Comparison of ENCODE assay signal across 12 cellular contexts in the genomic region with DNA sequence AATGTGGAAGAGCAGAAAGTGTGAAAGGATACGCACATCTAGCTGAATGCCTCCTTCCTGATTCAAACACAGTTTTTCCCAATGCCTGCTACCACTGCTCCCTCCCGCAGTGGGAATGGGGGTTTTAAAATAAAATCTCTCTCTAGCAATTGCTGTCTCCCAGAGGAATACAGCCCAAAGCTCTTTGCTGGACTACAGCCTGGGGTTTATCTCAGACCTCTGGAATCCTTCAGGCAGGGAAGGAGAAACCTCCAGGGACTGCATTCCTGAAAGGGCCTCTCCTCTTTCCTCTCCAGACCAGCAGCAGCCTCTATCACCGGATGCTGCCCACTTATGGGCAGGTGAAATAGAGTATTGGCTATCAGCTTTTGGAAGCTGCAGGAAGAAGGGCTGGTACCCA. TPM values are rescaled to one million over a fixed set of nuclear protein-coding genes. Genes with fewer than 3 reads are reported as not detected.
DNase-seq lines count a peak whose midpoint lies in the region; ATAC-seq, FAIRE-seq and TF ChIP-seq lines count a peak whose summit lies in the region.
"Had no signal": no experiment of that assay in that cellular context is flagged by ENCODE, and none has a peak within 500 bp of the region (broad histone marks: within the 10 kb centered on the region; RNA-seq: fewer than 3 reads in every experiment).

No MANE protein-coding gene starts in this region.

- no peak overlapping the region for H3K4me2 ChIP-seq in endothelial cell of umbilical vein (ENCODE audit: insufficient read depth, low read length)

- dilution Hi-C loops in endothelial cell of umbilical vein (cut with MboI; ENCODE audit: extremely low pct_ligation_motif_present, low sequenced_read_pairs) = no loop called here

- peaks cover 13% of the 10 kb centered on the region for H3K36me3 ChIP-seq in A673 (ENCODE audit: insufficient read depth, low read length, poor library complexity, severe bottlenecking)
- peaks cover 0 to 7% of the 10 kb centered on the region in 2 experiments for H3K36me3 ChIP-seq in endothelial cell of umbilical vein (ENCODE audit: control insufficient read depth in 2 of 2, extremely low read depth in 1 of 2, insufficient read depth in 2 of 2, low read length in 2 of 2)

- no peaks in the 10 kb centered on the region for H3K27me3 ChIP-seq in A673 (replicated peaks; ENCODE audit: insufficient read depth, low read depth, low read length, poor library complexity)
- no peaks in the 10 kb centered on the region for H3K27me3 ChIP-seq in endothelial cell of umbilical vein (ENCODE audit: control insufficient read depth in 2 of 2, insufficient read depth in 2 of 2, low read length in 2 of 2)

- CTCF ChIA-PET in A673 (lab: Charles Lee) = no interaction called here
- CTCF ChIA-PET in endothelial cell of umbilical vein (lab: Charles Lee) = interaction anchor here (0.9 to 6.4 kb wide), 4 partner anchors 10 to 47 kb away, joined by 3 to 37 read pairs (median 4); no protein-coding TSS in a partner anchor

- no peak overlapping the region for H2AFZ ChIP-seq in endothelial cell of umbilical vein (ENCODE audit: low read depth, low read length)

- H3K9me3 ChIP-seq in A673 (ENCODE audit: low read depth, low read length, poor library complexity, severe bottlenecking) (no peaks in the 10 kb centered on the region), endothelial cell of umbilical vein (replicated peaks; ENCODE audit: control insufficient read depth, insufficient read depth, low read length) (no peaks in the 10 kb centered on the region)

- no peaks in the 10 kb centered on the region for H3K9me3 Mint-ChIP-seq in activated T-helper 17 cell treated with anti-CD3 and anti-CD28 coated beads, Interleukin-2, amount 50 U/mL, for 72 hours
- H3K9me3 Mint-ChIP-seq: CD4-positive, alpha-beta T cell; stimulated activated effector memory CD8-positive, alpha-beta T cell treated with anti-CD3 and anti-CD28 coated beads, Interleukin-12 subunit alpha, Interleukin-12 subunit beta, amount 100 ng/mL, for 72 hours; T-helper 2 cell treated with Interferon-gamma antibody and Interleukin-4, amounts not matched to agents 5 μg/mL and 100 μg/mL, for 36 hours had no signal

- H3K4me3 ChIP-seq in A673 (ENCODE audit: low read depth, low read length, poor library complexity, severe bottlenecking) = no peak overlapping the region
- no peak overlapping the region for H3K4me3 ChIP-seq in endothelial cell of umbilical vein (replicated peaks in 1 of 3; ENCODE audit: insufficient read depth in 1 of 3, low read depth in 1 of 3, low read length in 3 of 3)

- no TSS peak for BruUV-seq in A673 (replicated peaks; lab: Mats Ljungman, UMichigan)
- BruUV-seq in endothelial cell of umbilical vein (replicated peaks; lab: Mats Ljungman, UMichigan) = no TSS peak

- no peaks in the 10 kb centered on the region for H3K27me3 Mint-ChIP-seq in activated T-helper 17 cell treated with anti-CD3 and anti-CD28 coated beads, Interleukin-2, amount 50 U/mL, for 72 hours
- H3K27me3 Mint-ChIP-seq: CD4-positive, alpha-beta T cell had no signal

- H3K4me1 ChIP-seq in A673 (ENCODE audit: insufficient read depth, low read length, poor library complexity, severe bottlenecking) (peaks cover 85% of the 10 kb centered on the region), endothelial cell of umbilical vein (ENCODE audit: control insufficient read depth, extremely low read depth, insufficient read depth, low read length) (peaks cover 26% of the 10 kb centered on the region)

- TF ChIP-seq CTCF in A673 (conservative IDR thresholded peaks at IDR 0.05; ENCODE audit: low read depth, low read length) (no peak), endothelial cell of umbilical vein (IDR thresholded peaks at IDR 0.05; ENCODE audit: extremely low read depth in 1 of 2, insufficient read depth in 1 of 2, low read depth in 1 of 2, low read length in 2 of 2) (no peak)

- peak overlapping the region; percentile 93 for H3K27ac ChIP-seq in A673 (ENCODE audit: low read depth, low read length, poor library complexity, severe bottlenecking)
- H3K27ac ChIP-seq in endothelial cell of umbilical vein (ENCODE audit: insufficient read depth, low read depth, low read length) = no peak overlapping the region

- POLR2A ChIA-PET in A673 (lab: Charles Lee; ENCODE audit: low non-redundant PET) (no interaction called here), endothelial cell of umbilical vein (lab: Charles Lee) (no interaction called here)

- H3K4me3 Mint-ChIP-seq in activated T-helper 17 cell treated with anti-CD3 and anti-CD28 coated beads, Interleukin-2, amount 50 U/mL, for 72 hours = no peak overlapping the region
- H3K4me3 Mint-ChIP-seq: CD4-positive, alpha-beta T cell; T-helper 2 cell treated with Interferon-gamma antibody and Interleukin-4, amounts not matched to agents 5 μg/mL and 100 μg/mL, for 36 hours had no signal

- DNase-seq in A673 (ENCODE audit: low spot score) = peak; percentile 54
- DNase-seq in HS-5 (ENCODE audit: low read depth) = peak; percentile 89
- no peak for DNase-seq in endothelial cell of umbilical vein (ENCODE audit: low read depth, low spot score)
- peak; percentile 60 for DNase-seq in mucosa of gallbladder (ENCODE audit: low spot score)
- DNase-seq in NCI-H1694 (lab: John Stamatoyannopoulos, UW) = no peak
- no peak for DNase-seq in activated T-cell treated with anti-CD3 and anti-CD28 coated beads, Interleukin-2, amount 50 U/mL, for 1 hour
- DNase-seq: activated gamma-delta T cell; CD4-positive, alpha-beta T cell had no signal

- intact Hi-C loops in A673 (cut with micrococcal nuclease; ENCODE audit: unreplicated experiment) (no loop called here), endothelial cell of umbilical vein (cut with micrococcal nuclease) (no loop called here)

- H3K27ac Mint-ChIP-seq in activated T-helper 17 cell treated with anti-CD3 and anti-CD28 coated beads, Interleukin-2, amount 50 U/mL, for 72 hours = no peak overlapping the region
- H3K27ac Mint-ChIP-seq: CD4-positive, alpha-beta T cell; stimulated activated effector memory CD8-positive, alpha-beta T cell treated with anti-CD3 and anti-CD28 coated beads, Interleukin-12 subunit alpha, Interleukin-12 subunit beta, amount 100 ng/mL, for 72 hours; T-helper 2 cell treated with Interferon-gamma antibody and Interleukin-4, amounts not matched to agents 5 μg/mL and 100 μg/mL, for 36 hours had no signal

- no peak overlapping the region for H3K9ac ChIP-seq in endothelial cell of umbilical vein (replicated peaks; ENCODE audit: extremely low read depth, insufficient read depth, low read length)

- peaks cover 32% of the 10 kb centered on the region for H3K79me2 ChIP-seq in endothelial cell of umbilical vein (ENCODE audit: control insufficient read depth, insufficient read depth, low read length)

- H3K9me1 ChIP-seq in endothelial cell of umbilical vein (replicated peaks; ENCODE audit: control insufficient read depth, extremely low read depth, insufficient read depth, low read length) = no peaks in the 10 kb centered on the region

- no peak for FAIRE-seq in endothelial cell of umbilical vein (lab: Jason Lieb, UNC)

- H3K36me3 Mint-ChIP-seq in activated T-helper 17 cell treated with anti-CD3 and anti-CD28 coated beads, Interleukin-2, amount 50 U/mL, for 72 hours (ENCODE audit: low read depth) = peaks cover 64% of the 10 kb centered on the region

- peaks cover 3% of the 10 kb centered on the region for H4K20me1 ChIP-seq in endothelial cell of umbilical vein (replicated peaks; ENCODE audit: control insufficient read depth, extremely low read depth, insufficient read depth, low read length)

- H3K4me1 Mint-ChIP-seq in activated T-helper 17 cell treated with anti-CD3 and anti-CD28 coated beads, Interleukin-2, amount 50 U/mL, for 72 hours = peaks cover 52% of the 10 kb centered on the region

- no peak for ATAC-seq in HG03139 (IDR thresholded peaks at IDR 0.05; ENCODE audit: unreplicated experiment)
- ATAC-seq in activated T-helper 17 cell treated with anti-CD3 and anti-CD28 coated beads, Interleukin-2, amount 50 U/mL, for 72 hours (replicated peaks) = no peak
- ATAC-seq: stimulated activated effector memory CD8-positive, alpha-beta T cell treated with anti-CD3 and anti-CD28 coated beads, Interleukin-12 subunit alpha, Interleukin-12 subunit beta, amount 100 ng/mL, for 72 hours had no signal

- peak; percentile 25 for TF ChIP-seq POLR2A in endothelial cell of umbilical vein (IDR thresholded peaks at IDR 0.05; ENCODE audit: low read depth, low read length)

TF ChIP-seq in endothelial cell of umbilical vein, 7 proteins besides CTCF, POLR2A, EP300 and RAD21:
- TF ChIP-seq GATA2 (IDR thresholded peaks at IDR 0.05; ENCODE audit: insufficient read depth, insufficient read length, low read depth, low read length) (no peak), MYC (IDR thresholded peaks at IDR 0.05; ENCODE audit: low read depth, low read length) (no peak), JUN (IDR thresholded peaks at IDR 0.05; ENCODE audit: borderline replicate concordance, insufficient read depth, insufficient read length, low read depth) (no peak), POLR2AphosphoS5 (IDR thresholded peaks at IDR 0.05; ENCODE audit: insufficient read depth, low read depth, low read length) (no peak), EZH2 (IDR thresholded peaks at IDR 0.05; ENCODE audit: borderline replicate concordance, low read depth, low read length, severe bottlenecking) (no peak), FOS (IDR thresholded peaks at IDR 0.05; ENCODE audit: borderline replicate concordance, insufficient read depth, low read length) (no peak)
- TF ChIP-seq, protein P1, sequence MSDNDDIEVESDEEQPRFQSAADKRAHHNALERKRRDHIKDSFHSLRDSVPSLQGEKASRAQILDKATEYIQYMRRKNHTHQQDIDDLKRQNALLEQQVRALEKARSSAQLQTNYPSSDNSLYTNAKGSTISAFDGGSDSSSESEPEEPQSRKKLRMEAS (IDR thresholded peaks at IDR 0.05; ENCODE audit: insufficient read depth, insufficient read length) = no peak
TF ChIP-seq in endothelial cell of umbilical vein: peak in this region for 0.

RNA-seq across cellular contexts. Expression of a gene that starts 6.3 kb away (rescaled TPM):
- total RNA-seq in A673 (2021) = 25.5 and 28.2 TPM in 2 replicates
- 14.4 and 14.9 TPM in 2 replicates for total RNA-seq in endothelial cell of umbilical vein
- 5.0 and 6.6 TPM in 2 replicates for polyA plus RNA-seq in endothelial cell of umbilical vein
- 4.1 and 4.9 TPM in 2 replicates for polyA plus RNA-seq in endothelial cell of umbilical vein (2011; cell fraction: cytosol; rRNA removed)
- 4.7 and 5.1 TPM in 2 replicates for polyA plus RNA-seq in endothelial cell of umbilical vein (2011; cell fraction: nucleus; rRNA removed)
- polyA plus RNA-seq in endothelial cell of umbilical vein (2012) = 9.1 and 9.2 TPM in 2 replicates
- polyA minus RNA-seq in endothelial cell of umbilical vein = 5.8 and 6.9 TPM in 2 replicates
- 9.5 TPM for polyA minus RNA-seq in endothelial cell of umbilical vein (2011; cell fraction: cytosol; rRNA and poly(A)+ RNA removed)
- polyA minus RNA-seq in endothelial cell of umbilical vein (2011; cell fraction: nucleus; rRNA and poly(A)+ RNA removed) = 4.0 and 6.2 TPM in 2 replicates
- 13.9 TPM for total RNA-seq in mucosa of gallbladder
- 10 to 100 TPM; 40.9 to 60.4 TPM for total RNA-seq in activated T-helper 17 cell treated with anti-CD3 and anti-CD28 coated beads, Interleukin-2, amount 50 U/mL, for 72 hours

Comparison
In these comparisons a context has a peak if more than half of its experiments do, and no peak if none do; other contexts are left out.
1. DNase-seq: peak in A673 (single experiment), HS-5 (single experiment) and mucosa of gallbladder (single experiment); none in endothelial cell of umbilical vein (single experiment), NCI-H1694 (single experiment) and activated T-cell treated with anti-CD3 and anti-CD28 coated beads, Interleukin-2, amount 50 U/mL, for 1 hour (single experiment).